In the genomic region with DNA sequence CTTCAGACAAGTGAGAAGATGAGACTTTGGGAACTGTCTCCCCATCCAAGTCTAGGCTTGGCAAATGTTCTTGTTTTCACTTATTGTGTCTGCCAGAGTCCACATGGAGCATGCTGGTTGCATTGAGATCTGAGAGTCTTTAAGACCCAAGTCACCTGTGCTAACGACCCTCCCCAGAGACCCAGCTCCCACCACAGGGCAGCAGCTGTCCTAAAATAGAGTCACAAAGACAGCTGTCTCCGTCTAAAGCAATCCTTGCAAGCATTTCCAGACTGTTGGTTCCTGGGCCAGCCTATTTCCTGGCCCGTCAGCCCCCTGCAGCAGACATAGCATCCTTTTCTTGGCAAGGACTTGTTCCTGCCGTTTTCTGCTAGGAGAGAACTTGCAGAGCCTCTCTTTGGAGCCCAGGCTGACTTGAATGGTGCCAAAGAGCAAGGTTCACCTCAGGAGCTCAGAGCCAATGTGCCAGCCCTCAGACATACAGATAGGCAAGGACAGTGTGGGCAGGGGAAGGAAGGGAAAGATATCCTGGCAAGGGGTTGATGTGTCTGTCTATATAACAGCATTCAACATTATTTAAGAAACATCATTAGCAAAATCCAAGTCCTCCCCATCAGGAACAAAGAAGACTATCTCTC, we compare ENCODE assay signal across 22 cellular contexts. TPM values are rescaled to one million over a fixed set of nuclear protein-coding genes. Genes with fewer than 3 reads are reported as not detected.
"Had no signal": no experiment of that assay in that cellular context is flagged by ENCODE, and none has a peak within 500 bp of the region (broad histone marks: within the 10 kb centered on the region; RNA-seq: fewer than 3 reads in every experiment).

No MANE protein-coding gene starts in this region.

- H3K36me3 Mint-ChIP-seq: activated naive CD8-positive, alpha-beta T cell; immature natural killer cell; mesothelial cell of epicardium; WTC11 had no signal

- H3K4me3 Mint-ChIP-seq: activated CD8-positive, alpha-beta T cell treated with anti-CD3 and anti-CD28 coated beads, Interleukin-2, amount 10 ng/mL, durations not matched to agents 7 days and 5 days; activated naive CD8-positive, alpha-beta T cell; central memory CD8-positive, alpha-beta T cell; dendritic cell treated with granulocyte-macrophage colony-stimulating factor and Interleukin-4, amounts not matched to agents 40 ng/mL and 50 ng/mL, for 4 days; effector memory CD8-positive, alpha-beta T cell; immature natural killer cell; mesothelial cell of epicardium; WTC11 had no signal

- H3K4me3 ChIP-seq: body of pancreas, lower lobe of right lung, pancreas, tibial nerve, vagina had no signal

- ATAC-seq: activated CD8-positive, alpha-beta T cell treated with anti-CD3 and anti-CD28 coated beads, Interleukin-2, amount 10 ng/mL, durations not matched to agents 7 days and 5 days; body of pancreas; effector memory CD8-positive, alpha-beta T cell; foreskin keratinocyte; lower lobe of right lung; pancreas; WTC11 had no signal

- H3K36me3 ChIP-seq: lower lobe of right lung, pancreas, tibial nerve, vagina had no signal

- H3K4me1 Mint-ChIP-seq: central memory CD8-positive, alpha-beta T cell; immature natural killer cell; mesothelial cell of epicardium had no signal

- H3K27ac ChIP-seq: body of pancreas, foreskin keratinocyte, lower lobe of right lung, pancreas, tibial nerve, vagina had no signal

- H3K9me3 Mint-ChIP-seq: central memory CD8-positive, alpha-beta T cell; dendritic cell treated with granulocyte-macrophage colony-stimulating factor and Interleukin-4, amounts not matched to agents 40 ng/mL and 50 ng/mL, for 4 days; effector memory CD8-positive, alpha-beta T cell; immature natural killer cell; mesothelial cell of epicardium; WTC11 had no signal

- H3K27ac Mint-ChIP-seq: activated CD8-positive, alpha-beta T cell treated with anti-CD3 and anti-CD28 coated beads, Interleukin-2, amount 10 ng/mL, durations not matched to agents 7 days and 5 days; activated naive CD8-positive, alpha-beta T cell; dendritic cell treated with granulocyte-macrophage colony-stimulating factor and Interleukin-4, amounts not matched to agents 40 ng/mL and 50 ng/mL, for 4 days; effector memory CD8-positive, alpha-beta T cell; immature natural killer cell; mesothelial cell of epicardium; WTC11 had no signal

- H3K9me3 ChIP-seq: body of pancreas, lower lobe of right lung, pancreas, tibial nerve, vagina had no signal

- H3K27me3 ChIP-seq: pancreas, vagina had no signal

- H3K4me1 ChIP-seq: body of pancreas, foreskin keratinocyte, lower lobe of right lung, pancreas, vagina had no signal

- DNase-seq: activated CD4-positive, alpha-beta T cell treated with anti-CD3 and anti-CD28 coated beads for 48 hours; activated CD8-positive, alpha-beta memory T cell treated with anti-CD3 and anti-CD28 coated beads, Interleukin-2, amount 50 U/mL, for 4 hours; activated CD8-positive, alpha-beta T cell treated with anti-CD3 and anti-CD28 coated beads, Interleukin-2, amount 10 ng/mL, durations not matched to agents 7 days and 5 days; activated gamma-delta T cell treated with Interleukin-2 at 50 U/mL for 16 hours; activated T-cell treated with anti-CD3 and anti-CD28 coated beads, Interleukin-2, amount 50 U/mL, for 48 hours; amniotic stem cell; body of pancreas; effector memory CD8-positive, alpha-beta T cell; foreskin keratinocyte; immature natural killer cell; lower lobe of right lung; pancreas; stimulated activated CD4-positive, alpha-beta T cell treated with anti-CD3 and anti-CD28 coated beads, Interleukin-12 subunit alpha, Interleukin-12 subunit beta, amount 100 ng/mL, for 4 hours; stimulated activated CD4-positive, alpha-beta T cell treated with anti-CD3 and anti-CD28 coated beads, Interleukin-2, amount 100 ng/mL, for 24 hours had no signal

RNA-seq across cellular contexts. Expression of gene CNTN2, which starts 1.8 kb away (rescaled TPM):
- total RNA-seq: activated CD8-positive, alpha-beta T cell treated with anti-CD3 and anti-CD28 coated beads, Interleukin-2, amount 10 ng/mL, durations not matched to agents 7 days and 5 days; body of pancreas; foreskin keratinocyte; lower lobe of right lung; T-helper 2 cell treated with Interferon-gamma antibody and Interleukin-4, amounts not matched to agents 100 ng/mL and 5 ng/mL, for 36 hours had no signal
- polyA plus RNA-seq: foreskin keratinocyte, immature natural killer cell had no signal
